Comparison of ENCODE assay signal across 8 cellular contexts in the genomic region with DNA sequence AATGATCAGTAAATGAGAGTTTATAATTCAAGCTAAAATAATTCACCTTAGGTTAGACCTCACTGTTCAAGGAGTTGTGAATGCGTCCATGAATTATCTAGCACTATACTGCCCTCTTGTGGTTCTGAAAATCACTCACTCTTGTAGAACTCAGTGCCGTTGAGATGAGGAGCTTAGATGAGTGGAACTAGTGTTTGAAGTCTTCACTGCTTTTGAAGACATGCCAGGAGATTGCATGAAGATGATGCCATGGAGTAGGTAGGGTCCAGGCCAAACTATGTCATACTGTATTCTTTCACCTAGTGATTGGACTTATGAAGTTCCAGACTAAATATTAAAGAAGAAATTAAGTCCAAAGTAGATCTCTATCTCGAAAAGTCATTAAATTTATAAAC. TPM values are rescaled to one million over a fixed set of nuclear protein-coding genes. Genes with fewer than 3 reads are reported as not detected.
A peak's percentile ranks its signal among the peaks of the same experiment; 100 is the strongest.
DNase-seq lines count a peak whose midpoint lies in the region; ATAC-seq, FAIRE-seq and TF ChIP-seq lines count a peak whose summit lies in the region.

No MANE protein-coding gene starts in this region.

- intact Hi-C loops in ovary (cut with DNase I) = loop anchor here in 3 of 4 donors (2.0 to 10.0 kb wide), 4 partner anchors 300 to 430 kb away; no protein-coding TSS in a partner anchor
- intact Hi-C loops in activated T-helper 2 cell treated with anti-CD3 and anti-CD28 coated beads, Interferon-gamma antibody, Interleukin-2, Interleukin-4, amounts not matched to agents 10 μg/mL and 5 μg/mL and 100 μg/mL, durations not matched to agents 14 hours and 24 hours and 36 hours (cut with micrococcal nuclease) = loop anchor here (1.0 to 10.0 kb wide), 5 partner anchors 140 to 431 kb away; partner anchors contain the start of gene MEF2A

- POLR2A ChIA-PET in WTC11 (lab: Charles Lee) = interaction anchor here (0.5 to 0.9 kb wide), 3 partner anchors 29 to 138 kb away, joined by 3 to 5 read pairs (median 4); partner anchors contain the start of genes LYSMD4 and MEF2A

- H3K36me3 ChIP-seq in gastroesophageal sphincter (no peaks in the 10 kb centered on the region), ovary (no peaks in the 10 kb centered on the region)

- no peaks in the 10 kb centered on the region for H3K27me3 Mint-ChIP-seq in WTC11 (ENCODE audit: low read depth)
- H3K27me3 Mint-ChIP-seq in activated T-helper 2 cell treated with anti-CD3 and anti-CD28 coated beads, Interferon-gamma antibody, Interleukin-2, Interleukin-4, amounts not matched to agents 10 μg/mL and 5 μg/mL and 100 μg/mL, durations not matched to agents 14 hours and 24 hours and 36 hours (ENCODE audit: low read depth) = no peaks in the 10 kb centered on the region

- peak; percentile 89 for FAIRE-seq in D721Med (lab: Jason Lieb, UNC)
- FAIRE-seq in GM19239 (lab: Jason Lieb, UNC) = peak; percentile 95

- ATAC-seq in HG03280 (IDR thresholded peaks at IDR 0.05; ENCODE audit: unreplicated experiment) (peak; percentile 59), WTC11 (peak; percentile 84), gastroesophageal sphincter (peak; percentile 74)

- 23 to 34% methylated on average over 3 of the region's 3 CpGs for WGBS in gastroesophageal sphincter (ENCODE audit: low coverage in 1 of 2), 2 donors
- 28 to 30% (median 29%) methylated on average over 3 of the region's 3 CpGs for WGBS in ovary, 3 donors

- H3K4me1 ChIP-seq in gastroesophageal sphincter (peaks cover 5 to 47% (median 21%) of the 10 kb centered on the region in 3 donors), ovary (ENCODE audit: insufficient read depth) (peaks cover 8% of the 10 kb centered on the region)

- CTCF ChIA-PET in WTC11 (lab: Charles Lee) = interaction anchor here (0.6 to 2.7 kb wide), 92 partner anchors 9 to 599 kb away, joined by 3 to 80 read pairs (median 6); partner anchors contain the start of genes LRRC28, LYSMD4 and SYNM

- peak overlapping the region; percentile 71 to 93 (median 77) for H3K27ac ChIP-seq in gastroesophageal sphincter
- H3K27ac ChIP-seq in ovary = peak overlapping the region in 1 of 2 donors; percentile 56

- DNase-seq in D721Med (ENCODE audit: insufficient read length, low spot score) (no peak), GM19239 (ENCODE audit: insufficient read length, low spot score) (no peak), NCI-H2171 treated with DMSO at 0.1 percent for 48 hours (lab: John Stamatoyannopoulos, UW) (peak; percentile 83), WTC11 (ENCODE audit: low spot score) (no peak), ovary (peak in 1 of 5 donors; percentile 50)
- no peak for DNase-seq in activated T-helper 2 cell treated with anti-CD3 and anti-CD28 coated beads, Interferon-gamma antibody, Interleukin-2, Interleukin-4, amounts not matched to agents 10 μg/mL and 5 μg/mL and 100 μg/mL, durations not matched to agents 14 hours and 24 hours and 36 hours (ENCODE audit: low spot score)

- no peak overlapping the region for H3K4me3 Mint-ChIP-seq in WTC11
- H3K4me3 Mint-ChIP-seq in activated T-helper 2 cell treated with anti-CD3 and anti-CD28 coated beads, Interferon-gamma antibody, Interleukin-2, Interleukin-4, amounts not matched to agents 10 μg/mL and 5 μg/mL and 100 μg/mL, durations not matched to agents 14 hours and 24 hours and 36 hours (ENCODE audit: low read depth) = no peak overlapping the region

- H3K9me3 Mint-ChIP-seq in WTC11 = no peaks in the 10 kb centered on the region
- H3K9me3 Mint-ChIP-seq in activated T-helper 2 cell treated with anti-CD3 and anti-CD28 coated beads, Interferon-gamma antibody, Interleukin-2, Interleukin-4, amounts not matched to agents 10 μg/mL and 5 μg/mL and 100 μg/mL, durations not matched to agents 14 hours and 24 hours and 36 hours = no peaks in the 10 kb centered on the region

- TF ChIP-seq POLR2A in gastroesophageal sphincter (IDR thresholded peaks at IDR 0.05) = no peak
- no peak for TF ChIP-seq POLR2A in ovary (IDR thresholded peaks at IDR 0.05)

- H3K4me3 ChIP-seq in gastroesophageal sphincter (no peak overlapping the region), ovary (no peak overlapping the region)

- H3K9me3 ChIP-seq in gastroesophageal sphincter = no peaks in the 10 kb centered on the region
- H3K9me3 ChIP-seq in ovary = no peaks in the 10 kb centered on the region

- peaks cover 22% of the 10 kb centered on the region for H3K4me1 Mint-ChIP-seq in WTC11
- H3K4me1 Mint-ChIP-seq in activated T-helper 2 cell treated with anti-CD3 and anti-CD28 coated beads, Interferon-gamma antibody, Interleukin-2, Interleukin-4, amounts not matched to agents 10 μg/mL and 5 μg/mL and 100 μg/mL, durations not matched to agents 14 hours and 24 hours and 36 hours (ENCODE audit: low read depth) = peaks cover 44% of the 10 kb centered on the region

- peaks cover 4% of the 10 kb centered on the region for H3K36me3 Mint-ChIP-seq in WTC11
- peaks cover 15% of the 10 kb centered on the region for H3K36me3 Mint-ChIP-seq in activated T-helper 2 cell treated with anti-CD3 and anti-CD28 coated beads, Interferon-gamma antibody, Interleukin-2, Interleukin-4, amounts not matched to agents 10 μg/mL and 5 μg/mL and 100 μg/mL, durations not matched to agents 14 hours and 24 hours and 36 hours (ENCODE audit: low read depth)

- H3K27me3 ChIP-seq in gastroesophageal sphincter (no peaks in the 10 kb centered on the region), ovary (no peaks in the 10 kb centered on the region)

- TF ChIP-seq CTCF in D721Med (IDR thresholded peaks at IDR 0.05; ENCODE audit: insufficient read depth, missing control alignments) (peak; percentile 92), WTC11 (IDR thresholded peaks at IDR 0.05) (0 out of 2 replicates have a peak, but pooled peaks have one; percentile 32), gastroesophageal sphincter (IDR thresholded peaks at IDR 0.05) (peak; percentile 55 to 91 (median 81)), ovary (IDR thresholded peaks at IDR 0.05) (peak; percentile 30 to 85 (median 81))

- 0 out of 2 replicates have a peak overlapping the region, but pooled peaks have one; percentile 0 for H3K27ac Mint-ChIP-seq in WTC11
- no peak overlapping the region for H3K27ac Mint-ChIP-seq in activated T-helper 2 cell treated with anti-CD3 and anti-CD28 coated beads, Interferon-gamma antibody, Interleukin-2, Interleukin-4, amounts not matched to agents 10 μg/mL and 5 μg/mL and 100 μg/mL, durations not matched to agents 14 hours and 24 hours and 36 hours

- no peak for TF ChIP-seq EP300 in gastroesophageal sphincter (IDR thresholded peaks at IDR 0.05)
- TF ChIP-seq EP300 in ovary (IDR thresholded peaks at IDR 0.05) = no peak

TF ChIP-seq in WTC11, 78 proteins besides CTCF, POLR2A, EP300 and RAD21:
- TF ChIP-seq HMGA2 (CRISPR knock-in tag; IDR thresholded peaks at IDR 0.05) (no peak), FOXK1 (CRISPR knock-in tag; IDR thresholded peaks at IDR 0.05) (no peak), ZNF423 (CRISPR knock-in tag; IDR thresholded peaks at IDR 0.05) (no peak), ETV6 (CRISPR knock-in tag; IDR thresholded peaks at IDR 0.05) (no peak), MAX (CRISPR knock-in tag; IDR thresholded peaks at IDR 0.05) (no peak), ZNF416 (CRISPR knock-in tag; IDR thresholded peaks at IDR 0.05) (no peak), TCF7 (CRISPR knock-in tag; IDR thresholded peaks at IDR 0.05; ENCODE audit: low read depth) (no peak), FOXP4 (CRISPR knock-in tag; IDR thresholded peaks at IDR 0.05) (no peak)
- TF ChIP-seq, protein P1, sequence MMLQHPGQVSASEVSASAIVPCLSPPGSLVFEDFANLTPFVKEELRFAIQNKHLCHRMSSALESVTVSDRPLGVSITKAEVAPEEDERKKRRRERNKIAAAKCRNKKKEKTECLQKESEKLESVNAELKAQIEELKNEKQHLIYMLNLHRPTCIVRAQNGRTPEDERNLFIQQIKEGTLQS (CRISPR knock-in tag; conservative IDR thresholded peaks at IDR 0.05) = no peak

RNA-seq across cellular contexts. Expression of gene LYSMD4, which starts 28.8 kb away (rescaled TPM):
- total RNA-seq in WTC11 (2021) (14.1 to 15.3 TPM (median 14.9 TPM) in 3 replicates), gastroesophageal sphincter (10 to 100 TPM in 3 of 4 donors, 1 to 10 TPM in 1; 7.6 to 18.7 (median 13.6) TPM), ovary (10 to 100 TPM in 5 of 7 donors, 1 to 10 TPM in 2; 6.2 to 12.9 (median 10.3) TPM)
- 1 to 10 TPM; 4.9 to 9.0 TPM for polyA plus RNA-seq in ovary
- total RNA-seq in activated T-helper 2 cell treated with anti-CD3 and anti-CD28 coated beads, Interferon-gamma antibody, Interleukin-2, Interleukin-4, amounts not matched to agents 10 μg/mL and 5 μg/mL and 100 μg/mL, durations not matched to agents 14 hours and 24 hours and 36 hours = 6.8 and 7.6 TPM in 2 replicates

Comparison
In these comparisons a context has a peak if more than half of its experiments do, and no peak if none do; other contexts are left out.
1. CTCF ChIP-seq: peak in every context shown above with its lines; median percentile 92 in D721Med; 81 in gastroesophageal sphincter; 81 in ovary; 32 in WTC11.